9 cellular contexts compared by ENCODE assay signal in genomic region chr6:128807577-128807976, GRCh38.
DNase-seq lines count a peak whose midpoint lies in the region; ATAC-seq and TF ChIP-seq lines count a peak whose summit lies in the region.
"Had no signal": no experiment of that assay in that cellular context is flagged by ENCODE, and none has a peak within 500 bp of the region (broad histone marks: within the 10 kb centered on the region; RNA-seq: fewer than 3 reads in every experiment).

No MANE protein-coding gene starts in this region.

- no peak for DNase-seq in BE2C
- DNase-seq in SW480 (ENCODE audit: low spot score), result peak; percentile 11
- peak; percentile 52 for DNase-seq in kidney tubule cell (ENCODE audit: low spot score)
- DNase-seq in T-helper 1 cell, result no peak
- DNase-seq in 8988T, result no peak

- no peak overlapping the region for H3K4me3 ChIP-seq in BE2C (ENCODE audit: low read depth, low read length)
- H3K4me3 ChIP-seq: HAP-1 had no signal

- H3K9me3 ChIP-seq in BE2C, result no peaks in the 10 kb centered on the region
- H3K9me3 ChIP-seq: HAP-1 had no signal

- no peaks in the 10 kb centered on the region for H3K36me3 ChIP-seq in BE2C
- H3K36me3 ChIP-seq: HAP-1 had no signal

- no peaks in the 10 kb centered on the region; the same call in 1 of the 2 replicates for H3K27me3 ChIP-seq in BE2C

- TF ChIP-seq CTCF in BE2C (IDR thresholded peaks at IDR 0.05; ENCODE audit: low read depth, low read length), result peak; percentile 36

- H3K4me1 ChIP-seq in BE2C, result no peaks in the 10 kb centered on the region

- ATAC-seq in HG02938 (IDR thresholded peaks at IDR 0.05; ENCODE audit: unreplicated experiment), result peak; percentile 58
- ATAC-seq in GM18517 (IDR thresholded peaks at IDR 0.05; ENCODE audit: unreplicated experiment), result no peak
- ATAC-seq in GM21515 (IDR thresholded peaks at IDR 0.05; ENCODE audit: unreplicated experiment), result no peak

Comparison
In these comparisons a context has a peak if more than half of its experiments do, and no peak if none do; other contexts are left out.
1. DNase-seq: peak in SW480 (single experiment) and kidney tubule cell (single experiment); none in BE2C (single experiment), T-helper 1 cell (0 of 5) and 8988T (single experiment).